In genomic region chr11:326592-326841, GRCh38 we compare ENCODE assay signal across 9 cellular contexts. TPM values are rescaled to one million over a fixed set of nuclear protein-coding genes. Genes with fewer than 3 reads are reported as not detected.
A peak's percentile ranks its signal among the peaks of the same experiment; 100 is the strongest.
DNase-seq lines count a peak whose midpoint lies in the region; TF ChIP-seq lines count a peak whose summit lies in the region.
"Had no signal": no experiment of that assay in that cellular context is flagged by ENCODE, and none has a peak within 500 bp of the region (broad histone marks: within the 10 kb centered on the region; RNA-seq: fewer than 3 reads in every experiment).

No MANE protein-coding gene starts in this region.

- H3K9me3 ChIP-seq in HUES64 (ENCODE audit: insufficient read depth, low read depth, low read length) = no peaks in the 10 kb centered on the region

- peaks cover 1 to 11% (median 6%) of the 10 kb centered on the region in 3 donors for H3K27me3 Mint-ChIP-seq in CD14-positive monocyte (ENCODE audit: low read depth in 3 of 3)
- H3K27me3 Mint-ChIP-seq in osteocyte (ENCODE audit: unreplicated experiment) = no peaks in the 10 kb centered on the region

- H3K27me3 ChIP-seq in HUES64 (ENCODE audit: insufficient read depth, low read length) = no peaks in the 10 kb centered on the region
- H3K27me3 ChIP-seq in dorsolateral prefrontal cortex = peaks cover 0 to 4% (median 0%) of the 10 kb centered on the region in 45 donors

- peaks cover 11% of the 10 kb centered on the region for H3K4me1 ChIP-seq in HUES64 (ENCODE audit: insufficient read depth, low read length)

- H3K4me3 ChIP-seq in HUES64 (ENCODE audit: low read length) (no peak overlapping the region), dorsolateral prefrontal cortex (peak overlapping the region in 3 of 59 donors; percentile 9 to 34 (median 16))

- peak overlapping the region; percentile 26 for H3K9ac ChIP-seq in HUES64 (ENCODE audit: low read depth, low read length)

- H3K36me3 Mint-ChIP-seq in CD14-positive monocyte (no peaks in the 10 kb centered on the region), osteocyte (ENCODE audit: unreplicated experiment) (no peaks in the 10 kb centered on the region)

- no peak for DNase-seq in CD14-positive monocyte (ENCODE audit: low spot score)
- no peak for DNase-seq in dorsolateral prefrontal cortex
- DNase-seq in osteocyte (ENCODE audit: extremely low spot score, unreplicated experiment) = no peak
- no peak for DNase-seq in OCI-M2 (lab: John Stamatoyannopoulos, UW; ENCODE audit: unreplicated experiment)
- no peak for DNase-seq in stimulated activated CD8-positive, alpha-beta memory T cell treated with anti-CD3 and anti-CD28 coated beads, Interleukin-4, amount 100 ng/mL, for 48 hours
- no peak for DNase-seq in Kasumi-1 (lab: John Stamatoyannopoulos, UW)
- no peak for DNase-seq in RPMI8226
- DNase-seq: NCI-H146 had no signal

- intact Hi-C loops in CD14-positive monocyte (cut with micrococcal nuclease) (no loop called here), dorsolateral prefrontal cortex (cut with DNase I) (no loop called here)

- H3K9me3 Mint-ChIP-seq in CD14-positive monocyte (peaks cover 4 to 8% (median 6%) of the 10 kb centered on the region in 7 donors), osteocyte (ENCODE audit: unreplicated experiment) (no peaks in the 10 kb centered on the region)

- no peak overlapping the region for H3K27ac ChIP-seq in HUES64 (ENCODE audit: low read depth, low read length)
- H3K27ac ChIP-seq in dorsolateral prefrontal cortex = peak overlapping the region; percentile 45 to 95 (median 86)

- H3K4me1 Mint-ChIP-seq in CD14-positive monocyte (peaks cover 47% of the 10 kb centered on the region), osteocyte (ENCODE audit: unreplicated experiment) (peaks cover 51% of the 10 kb centered on the region)

- WGBS in HUES64 = 74% methylated on average over 6 of the region's 6 CpGs

- H3K4me3 Mint-ChIP-seq in CD14-positive monocyte = peak overlapping the region; percentile 70 to 81
- H3K4me3 Mint-ChIP-seq in osteocyte (ENCODE audit: unreplicated experiment) = no peak overlapping the region

- no peaks in the 10 kb centered on the region for H3K36me3 ChIP-seq in HUES64 (ENCODE audit: insufficient read depth, low read length)

- TF ChIP-seq CTCF in CD14-positive monocyte (IDR thresholded peaks at IDR 0.05) (no peak), dorsolateral prefrontal cortex (IDR thresholded peaks at IDR 0.05 in 54 of 56, conservative IDR thresholded peaks at IDR 0.05 in 2 of 56; ENCODE audit: low read depth in 1 of 56, partially characterized antibody in 56 of 56) (no peak), osteocyte (IDR thresholded peaks at IDR 0.05) (no peak)

- H3K27ac Mint-ChIP-seq in CD14-positive monocyte (peak overlapping the region; percentile 94 to 98 (median 97)), osteocyte (ENCODE audit: unreplicated experiment) (peak overlapping the region; percentile 86)

RNA-seq across cellular contexts. Expression of gene IFITM3, which starts 5.9 kb away (rescaled TPM):
- 100 to 1,000 TPM; 445 to 637 TPM for polyA plus RNA-seq in CD14-positive monocyte
- 177 TPM for polyA plus RNA-seq in HUES64 (2013, experiment 1 of 2)
- polyA plus RNA-seq in HUES64 (2013, experiment 2 of 2) = 210 TPM
- total RNA-seq in dorsolateral prefrontal cortex (100 to 1,000 TPM in 115 of 120 experiments, 10 to 100 TPM in 5; 78.3 to 905 (median 216) TPM), osteocyte (1,725 and 1,814 TPM in 2 replicates)

RNA-seq across cellular contexts. Expression of gene IFITM1, which starts 12.7 kb away (rescaled TPM):
- polyA plus RNA-seq in CD14-positive monocyte = 10 to 100 TPM; 26.0 to 36.3 TPM
- 343 TPM for polyA plus RNA-seq in HUES64 (2013, experiment 1 of 2)
- polyA plus RNA-seq in HUES64 (2013, experiment 2 of 2) = 396 TPM
- total RNA-seq in dorsolateral prefrontal cortex (100 to 1,000 TPM in 23 of 120 experiments, 10 to 100 TPM in 97; 19.2 to 217 (median 70.2) TPM), osteocyte (352 and 355 TPM in 2 replicates)

RNA-seq across cellular contexts. Expression of gene IFITM2, which starts 18.9 kb away (rescaled TPM):
- polyA plus RNA-seq in CD14-positive monocyte = 1,000 to 10,000 TPM in 1 of 2 donors, 100 to 1,000 TPM in 1; 625 to 1,147 TPM
- polyA plus RNA-seq in HUES64 (2013, experiment 1 of 2) = 152 TPM
- polyA plus RNA-seq in HUES64 (2013, experiment 2 of 2) = 233 TPM
- 100 to 1,000 TPM in 70 of 120 experiments, 10 to 100 TPM in 50; 21.6 to 340 (median 114) TPM for total RNA-seq in dorsolateral prefrontal cortex
- 671 and 698 TPM in 2 replicates for total RNA-seq in osteocyte

RNA-seq across cellular contexts. Expression of gene IFITM5, which starts 27.2 kb away (rescaled TPM):
- not detected for polyA plus RNA-seq in CD14-positive monocyte
- polyA plus RNA-seq in HUES64 (2013, experiment 1 of 2) = not detected
- not detected for polyA plus RNA-seq in HUES64 (2013, experiment 2 of 2)
- total RNA-seq in dorsolateral prefrontal cortex = under 1 TPM in 1 of 120 experiments, not detected in 119; 0.76 TPM
- not detected in 2 replicates for total RNA-seq in osteocyte

RNA-seq across cellular contexts. Expression of gene PGGHG, which starts 37.6 kb away (rescaled TPM):
- 1 to 10 TPM; 1.6 to 2.1 TPM for polyA plus RNA-seq in CD14-positive monocyte
- 16.6 TPM for polyA plus RNA-seq in HUES64 (2013, experiment 1 of 2)
- 19.9 TPM for polyA plus RNA-seq in HUES64 (2013, experiment 2 of 2)
- total RNA-seq in dorsolateral prefrontal cortex = 10 to 100 TPM in 62 of 120 experiments, 1 to 10 TPM in 58; 2.7 to 23.2 (median 10.1) TPM
- 39.9 and 43.4 TPM in 2 replicates for total RNA-seq in osteocyte
